Comparison of ENCODE assay signal across 16 cellular contexts in genomic region chr2:59383473-59383872, GRCh38.
A peak's percentile ranks its signal among the peaks of the same experiment; 100 is the strongest.
DNase-seq lines count a peak whose midpoint lies in the region; ATAC-seq and TF ChIP-seq lines count a peak whose summit lies in the region.
"Had no signal": no experiment of that assay in that cellular context is flagged by ENCODE, and none has a peak within 500 bp of the region (broad histone marks: within the 10 kb centered on the region; RNA-seq: fewer than 3 reads in every experiment).

No MANE protein-coding gene starts in this region.

- no peaks in the 10 kb centered on the region for H3K4me1 ChIP-seq in mucosa of descending colon (ENCODE audit: low read depth)
- H3K4me1 ChIP-seq: upper lobe of right lung had no signal

- H3K36me3 ChIP-seq in mucosa of descending colon (ENCODE audit: low read depth) = no peaks in the 10 kb centered on the region
- H3K36me3 ChIP-seq: upper lobe of right lung had no signal

- no peaks in the 10 kb centered on the region for H3K9me3 ChIP-seq in mucosa of descending colon
- H3K9me3 ChIP-seq: upper lobe of right lung had no signal

- DNase-seq in DMS79 treated with DMSO at 0.1 percent for 48 hours (lab: John Stamatoyannopoulos, UW) (peak; percentile 96), NCI-H146 treated with DMSO at 0.1 percent for 48 hours (lab: John Stamatoyannopoulos, UW; ENCODE audit: unreplicated experiment) (peak; percentile 87), NCI-H345 (lab: John Stamatoyannopoulos, UW) (peak; percentile 96), mucosa of descending colon (no peak), HCEC 1CT (no peak), SHP77 treated with DMSO at 0.1 percent for 48 hours (lab: John Stamatoyannopoulos, UW) (no peak), D341Med (ENCODE audit: low spot score) (no peak)
- DNase-seq: activated CD4-positive, alpha-beta memory T cell treated with anti-CD3 and anti-CD28 coated beads, Interleukin-2, amount 10 ng/mL, durations not matched to agents 7 days and 5 days; C1 segment of cervical spinal cord; IMR-90; left ventricle myocardium superior; NCI-H1048; stimulated activated CD4-positive, alpha-beta T cell treated with anti-CD3 and anti-CD28 coated beads, Interleukin-4, amount 100 ng/mL, for 24 hours; upper lobe of right lung had no signal

- TF ChIP-seq CTCF in mucosa of descending colon (IDR thresholded peaks at IDR 0.05) = no peak

- H3K4me3 ChIP-seq in mucosa of descending colon = no peak overlapping the region
- H3K4me3 ChIP-seq: upper lobe of right lung had no signal

- peak; percentile 53 for ATAC-seq in mucosa of descending colon
- ATAC-seq: left ventricle myocardium superior; sciatic nerve; stimulated activated memory B cell treated with anti-CD40 and anti-IgM and Interleukin-4, amounts not matched to agents 10 μg/mL and 1 μg/mL and 100 μg/mL, for 72 hours; upper lobe of right lung had no signal

- intact Hi-C loops in mucosa of descending colon (cut with DNase I, micrococcal nuclease) = no loop called here

Comparison
In these comparisons a context has a peak if more than half of its experiments do, and no peak if none do; other contexts are left out.
1. DNase-seq: peak in DMS79 treated with DMSO at 0.1 percent for 48 hours (single experiment), NCI-H146 treated with DMSO at 0.1 percent for 48 hours (single experiment) and NCI-H345 (single experiment); none in mucosa of descending colon (0 of 3), HCEC 1CT (single experiment), SHP77 treated with DMSO at 0.1 percent for 48 hours (single experiment) and D341Med (single experiment).